13 cellular contexts compared by ENCODE assay signal in the genomic region with DNA sequence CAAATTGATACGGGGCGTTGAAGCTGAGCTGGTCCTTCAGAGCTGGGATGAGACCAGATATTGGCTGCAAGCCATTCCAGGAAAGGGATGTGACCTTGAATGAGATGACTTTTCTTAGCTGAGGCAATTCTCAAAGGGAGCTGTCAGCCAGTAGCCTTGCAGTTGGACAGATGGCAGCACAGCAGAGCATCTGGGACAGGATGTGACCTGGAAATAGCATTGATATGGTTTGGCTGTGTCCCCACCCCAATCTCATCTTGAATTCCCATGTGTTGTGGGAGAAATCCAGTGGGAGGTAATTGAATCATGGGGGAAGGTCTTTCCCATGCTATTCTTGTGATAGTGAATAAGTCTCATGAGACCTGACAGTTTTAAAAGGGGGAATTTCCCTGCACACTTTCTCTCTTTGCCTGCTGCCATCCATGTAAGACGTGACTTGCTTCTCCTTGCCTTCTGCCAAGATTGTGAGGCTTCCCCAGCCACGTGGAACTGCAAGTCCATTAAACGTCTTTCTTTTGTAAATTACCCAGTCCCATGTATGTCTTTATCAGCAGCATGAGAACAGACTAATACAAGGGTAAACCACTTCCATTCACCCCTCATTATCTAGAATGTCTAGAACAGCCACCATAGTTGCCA. TPM values are rescaled to one million over a fixed set of nuclear protein-coding genes. Genes with fewer than 3 reads are reported as not detected.
A peak's percentile ranks its signal among the peaks of the same experiment; 100 is the strongest.
DNase-seq lines count a peak whose midpoint lies in the region; ATAC-seq and TF ChIP-seq lines count a peak whose summit lies in the region.
"Had no signal": no experiment of that assay in that cellular context is flagged by ENCODE, and none has a peak within 500 bp of the region (broad histone marks: within the 10 kb centered on the region; RNA-seq: fewer than 3 reads in every experiment).

No MANE protein-coding gene starts in this region.

- no peak overlapping the region for H4K91ac ChIP-seq in trophoblast cell (ENCODE audit: low read depth, low read length)

- H3K9me3 ChIP-seq in BE2C (no peaks in the 10 kb centered on the region), heart right ventricle (peaks cover 0 to 12% (median 0%) of the 10 kb centered on the region in 11 donors), sigmoid colon (peaks cover 0 to 2% (median 0%) of the 10 kb centered on the region in 4 donors), trophoblast cell (ENCODE audit: insufficient read depth, low read depth, low read length) (no peaks in the 10 kb centered on the region)
- H3K9me3 ChIP-seq: SJSA1 had no signal

- intact Hi-C loops in heart right ventricle (cut with DNase I): no loop called here
- intact Hi-C loops in sigmoid colon (cut with DNase I): no loop called here

- POLR2A ChIA-PET in activated CD4-positive, alpha-beta memory T cell treated with anti-CD3 and anti-CD28 coated beads, Interleukin-2, amount 10 ng/mL, durations not matched to agents 7 days and 5 days (lab: Charles Lee): no interaction called here

- no peak overlapping the region for H3K4me2 ChIP-seq in trophoblast cell (ENCODE audit: low read length)

- peak; percentile 67 to 93 (median 81) for ATAC-seq in heart right ventricle

- no peak overlapping the region for H4K8ac ChIP-seq in trophoblast cell (ENCODE audit: low read depth, low read length)

- no peak overlapping the region for H3K14ac ChIP-seq in trophoblast cell (ENCODE audit: low read length)

- H2BK12ac ChIP-seq in trophoblast cell (ENCODE audit: low read length): no peak overlapping the region

- H3K9ac ChIP-seq in trophoblast cell (ENCODE audit: low read length): no peak overlapping the region

- 22 to 42% methylated on average over 5 of the region's 5 CpGs for WGBS in heart right ventricle, 2 donors
- WGBS in sigmoid colon, 2 donors: 85 to 88% methylated on average over 5 of the region's 5 CpGs
- WGBS in trophoblast cell (ENCODE audit: extremely low coverage, insufficient coverage, insufficient read length): no CpG with 5 or more reads among the region's 5 CpGs

- no peak overlapping the region for H3K4ac ChIP-seq in trophoblast cell (ENCODE audit: low read depth, low read length)

- no peak for TF ChIP-seq POLR2A in sigmoid colon (IDR thresholded peaks at IDR 0.05)

- TF ChIP-seq CTCF in BE2C (IDR thresholded peaks at IDR 0.05; ENCODE audit: low read depth, low read length): no peak
- TF ChIP-seq CTCF in heart right ventricle (IDR thresholded peaks at IDR 0.05): no peak
- TF ChIP-seq CTCF in sigmoid colon (IDR thresholded peaks at IDR 0.05): no peak

- no peaks in the 10 kb centered on the region for H3K36me3 Mint-ChIP-seq in activated CD4-positive, alpha-beta memory T cell treated with anti-CD3 and anti-CD28 coated beads, Interleukin-2, amount 10 ng/mL, durations not matched to agents 7 days and 5 days (ENCODE audit: low read depth)

- CTCF ChIA-PET in activated CD4-positive, alpha-beta memory T cell treated with anti-CD3 and anti-CD28 coated beads, Interleukin-2, amount 10 ng/mL, durations not matched to agents 7 days and 5 days (lab: Charles Lee): no interaction called here

- no peak overlapping the region for H2AK5ac ChIP-seq in trophoblast cell (ENCODE audit: low read length)

- H3K9me3 Mint-ChIP-seq in activated CD4-positive, alpha-beta memory T cell treated with anti-CD3 and anti-CD28 coated beads, Interleukin-2, amount 10 ng/mL, durations not matched to agents 7 days and 5 days: peaks cover 3% of the 10 kb centered on the region

- H3K36me3 ChIP-seq in BE2C (no peaks in the 10 kb centered on the region), heart right ventricle (no peaks in the 10 kb centered on the region), sigmoid colon (no peaks in the 10 kb centered on the region), trophoblast cell (ENCODE audit: control insufficient read depth in 1 of 2, insufficient read depth in 2 of 2, low read length in 2 of 2) (no peaks in the 10 kb centered on the region)
- H3K36me3 ChIP-seq: SJSA1 had no signal

- no peaks in the 10 kb centered on the region for H3K79me2 ChIP-seq in trophoblast cell (ENCODE audit: control insufficient read depth, insufficient read depth, low read length, poor library complexity)

- H3K27ac ChIP-seq in heart right ventricle: peak overlapping the region in 3 of 10 donors; percentile 6 to 43 (median 7)
- H3K27ac ChIP-seq in sigmoid colon: no peak overlapping the region
- H3K27ac ChIP-seq in trophoblast cell (ENCODE audit: low read depth, low read length): no peak overlapping the region
- H3K27ac ChIP-seq: SJSA1 had no signal

- no peak overlapping the region for H3K4me3 Mint-ChIP-seq in activated CD4-positive, alpha-beta memory T cell treated with anti-CD3 and anti-CD28 coated beads, Interleukin-2, amount 10 ng/mL, durations not matched to agents 7 days and 5 days

- H3K4me1 ChIP-seq in BE2C (peaks cover 4% of the 10 kb centered on the region; the same call in 1 of the 2 replicates), heart right ventricle (peaks cover 0 to 15% (median 0%) of the 10 kb centered on the region in 9 donors), sigmoid colon (no peaks in the 10 kb centered on the region), trophoblast cell (ENCODE audit: control insufficient read depth in 1 of 2, insufficient read depth in 2 of 2, low read length in 2 of 2) (no peaks in the 10 kb centered on the region)
- H3K4me1 ChIP-seq: SJSA1 had no signal

- no peak overlapping the region for H2BK5ac ChIP-seq in trophoblast cell (ENCODE audit: low read depth, low read length, poor library complexity)

- no peaks in the 10 kb centered on the region for H3K27me3 Mint-ChIP-seq in activated CD4-positive, alpha-beta memory T cell treated with anti-CD3 and anti-CD28 coated beads, Interleukin-2, amount 10 ng/mL, durations not matched to agents 7 days and 5 days

- H3K4me1 Mint-ChIP-seq in activated CD4-positive, alpha-beta memory T cell treated with anti-CD3 and anti-CD28 coated beads, Interleukin-2, amount 10 ng/mL, durations not matched to agents 7 days and 5 days: peaks cover 2% of the 10 kb centered on the region

- no peak overlapping the region for H3K23ac ChIP-seq in trophoblast cell (ENCODE audit: low read length)

- H3K79me1 ChIP-seq in trophoblast cell (ENCODE audit: low read length): no peaks in the 10 kb centered on the region

- no peak for TF ChIP-seq EP300 in sigmoid colon (IDR thresholded peaks at IDR 0.05)

- DNase-seq in BE2C (peak; percentile 51), DMS 273 (lab: John Stamatoyannopoulos, UW; ENCODE audit: unreplicated experiment) (peak; percentile 85), NCI-H524 (lab: John Stamatoyannopoulos, UW) (peak; percentile 21 to 76), heart right ventricle (peak in 1 of 2 donors; percentile 65), NCI-H2081 (lab: John Stamatoyannopoulos, UW) (no peak), sigmoid colon (no peak), trophoblast cell (no peak)
- no peak for DNase-seq in activated CD4-positive, alpha-beta memory T cell treated with anti-CD3 and anti-CD28 coated beads, Interleukin-2, amount 10 ng/mL, durations not matched to agents 7 days and 5 days
- DNase-seq: AML-193, KG1, MV-4-11, NCI-H1930 had no signal

- H3K27me3 ChIP-seq in BE2C (no peaks in the 10 kb centered on the region), heart right ventricle (no peaks in the 10 kb centered on the region), sigmoid colon (no peaks in the 10 kb centered on the region), trophoblast cell (ENCODE audit: insufficient read depth, low read length) (no peaks in the 10 kb centered on the region)
- H3K27me3 ChIP-seq: SJSA1 had no signal

- H3K18ac ChIP-seq in trophoblast cell (ENCODE audit: low read length): no peak overlapping the region

- no peak overlapping the region for H3K27ac Mint-ChIP-seq in activated CD4-positive, alpha-beta memory T cell treated with anti-CD3 and anti-CD28 coated beads, Interleukin-2, amount 10 ng/mL, durations not matched to agents 7 days and 5 days

- H2BK120ac ChIP-seq in trophoblast cell (ENCODE audit: insufficient read depth, low read length, poor library complexity): no peak overlapping the region

- H3K4me3 ChIP-seq in BE2C (ENCODE audit: low read depth, low read length) (no peak overlapping the region), heart right ventricle (no peak overlapping the region), sigmoid colon (no peak overlapping the region), trophoblast cell (ENCODE audit: low read depth, low read length) (no peak overlapping the region)
- H3K4me3 ChIP-seq: SJSA1 had no signal

- no peak overlapping the region for H2AFZ ChIP-seq in trophoblast cell (ENCODE audit: insufficient read depth, low read length, poor library complexity)

- no peak overlapping the region for H4K12ac ChIP-seq in trophoblast cell (ENCODE audit: low read depth, low read length)

RNA-seq across cellular contexts. Expression of a gene that starts 19.8 kb away (rescaled TPM):
- polyA plus RNA-seq in BE2C (2012; ENCODE audit: insufficient read depth, insufficient read length, low read depth): 3.2 TPM
- total RNA-seq in heart right ventricle (10 to 100 TPM in 9 of 10 donors, 1 to 10 TPM in 1; 10.0 to 14.5 (median 11.6) TPM), sigmoid colon (10 to 100 TPM; 14.5 to 18.3 (median 17.1) TPM)
- polyA plus RNA-seq in heart right ventricle (1 to 10 TPM; 4.3 to 8.8 TPM), sigmoid colon (1 to 10 TPM; 1.8 to 6.1 (median 2.1) TPM)
- polyA plus RNA-seq in trophoblast cell (2013): 5.7 and 5.9 TPM in 2 replicates
- total RNA-seq in activated CD4-positive, alpha-beta memory T cell treated with anti-CD3 and anti-CD28 coated beads, Interleukin-2, amount 10 ng/mL, durations not matched to agents 7 days and 5 days: 10 to 100 TPM; 22.8 TPM

RNA-seq across cellular contexts. Expression of a gene that starts 24.3 kb away (rescaled TPM):
- polyA plus RNA-seq in BE2C (2012; ENCODE audit: insufficient read depth, insufficient read length, low read depth): 0.32 TPM
- 100 to 1,000 TPM in 3 of 10 donors, 10 to 100 TPM in 7; 41.1 to 180 (median 68.0) TPM for total RNA-seq in heart right ventricle
- polyA plus RNA-seq in heart right ventricle: 10 to 100 TPM; 60.4 to 65.6 TPM
- total RNA-seq in sigmoid colon: 100 to 1,000 TPM in 2 of 4 donors, 10 to 100 TPM in 2; 55.3 to 585 (median 105) TPM
- 10 to 100 TPM in 1 of 3 donors, 1 to 10 TPM in 1, not detected in 1; 3.8 to 10.2 TPM for polyA plus RNA-seq in sigmoid colon
- 0.75 and 0.99 TPM in 2 replicates for polyA plus RNA-seq in trophoblast cell (2013)
- total RNA-seq in activated CD4-positive, alpha-beta memory T cell treated with anti-CD3 and anti-CD28 coated beads, Interleukin-2, amount 10 ng/mL, durations not matched to agents 7 days and 5 days: 1 to 10 TPM; 2.2 to 3.6 TPM

Comparison
In these comparisons a context has a peak if more than half of its experiments do, and no peak if none do; other contexts are left out.
1. DNase-seq: peak in BE2C (single experiment), DMS 273 (single experiment) and NCI-H524 (2 of 2); none in NCI-H2081 (0 of 2), sigmoid colon (single experiment), trophoblast cell (0 of 2) and activated CD4-positive, alpha-beta memory T cell treated with anti-CD3 and anti-CD28 coated beads, Interleukin-2, amount 10 ng/mL, durations not matched to agents 7 days and 5 days (single experiment).
2. RNA of a gene that starts 24.3 kb away (total RNA-seq): 55.3 to 585 TPM in sigmoid colon and 41.1 to 180 TPM in heart right ventricle; 2.2 to 3.6 TPM in activated CD4-positive, alpha-beta memory T cell treated with anti-CD3 and anti-CD28 coated beads, Interleukin-2, amount 10 ng/mL, durations not matched to agents 7 days and 5 days; every median in the first group is over 4 times any median in the second.